ENCODE assay signal across 7 cellular contexts in the genomic region with DNA sequence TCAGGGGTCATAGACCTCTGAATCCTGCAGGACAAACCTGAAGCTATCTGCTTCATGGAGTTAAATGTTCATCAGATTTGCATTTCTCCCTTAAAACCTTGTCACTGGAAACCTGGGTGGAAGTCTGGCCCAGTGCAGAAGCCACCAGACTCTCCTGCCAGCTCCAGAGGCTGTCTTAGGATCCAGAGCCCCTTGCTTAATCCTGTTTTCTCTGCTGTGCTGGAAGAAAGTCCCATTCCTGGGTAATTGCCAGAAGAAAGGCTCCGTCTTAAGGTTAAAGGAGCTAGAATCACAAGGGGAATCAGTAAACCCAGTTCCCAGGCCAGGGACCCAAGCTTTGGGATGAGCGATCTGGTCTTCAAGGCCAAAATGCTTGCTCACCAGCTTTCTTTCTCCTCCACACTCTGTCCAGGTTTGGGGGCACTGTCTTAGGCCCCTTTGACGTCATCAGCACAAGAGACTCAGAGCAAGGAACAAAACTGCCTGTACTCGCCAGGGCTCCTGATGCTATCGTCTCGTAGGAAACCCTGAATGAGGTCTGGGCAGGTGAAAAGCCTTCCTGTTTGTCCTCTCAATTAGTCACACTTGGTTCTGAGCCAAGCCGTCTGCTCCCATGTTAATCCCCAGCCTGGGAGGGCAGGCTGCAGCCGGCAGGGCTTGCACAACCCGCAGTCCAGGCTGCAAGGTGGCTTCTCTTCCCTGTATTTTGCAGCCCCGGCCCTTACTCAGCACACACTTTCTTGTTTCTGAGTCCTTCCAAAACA.
DNase-seq lines count a peak whose midpoint lies in the region; ATAC-seq and TF ChIP-seq lines count a peak whose summit lies in the region.
"Not testable (repeated sequence)": the region's sequence is repeated elsewhere in the genome, so short reads cannot be mapped to it uniquely, and the experiment has no call there.

No MANE protein-coding gene starts in this region.

- not testable (repeated sequence) for H3K27me3 ChIP-seq in Panc1 (ENCODE audit: control insufficient read depth, insufficient read depth, low read length); mammary epithelial cell (ENCODE audit: insufficient read depth, low read length); lung (ENCODE audit: control insufficient read depth, insufficient read depth); gastrocnemius medialis

- not testable (repeated sequence) for H3K9me3 ChIP-seq in Panc1 (ENCODE audit: control insufficient read depth, insufficient read depth, low read depth, low read length); mammary epithelial cell (replicated peaks; ENCODE audit: insufficient read depth, low read length); lung (ENCODE audit: control insufficient read depth in 2 of 2, insufficient read depth in 1 of 2, low read length in 1 of 2); gastrocnemius medialis

- BruUV-seq in Calu3 (replicated peaks; lab: Mats Ljungman, UMichigan) (TSS peak; percentile 98), mammary epithelial cell (replicated peaks; lab: Mats Ljungman, UMichigan) (TSS peak; percentile 80)
- not testable (repeated sequence) for BruUV-seq in Panc1 (replicated peaks; lab: Mats Ljungman, UMichigan)

- not testable (repeated sequence) for H3K4me2 ChIP-seq in mammary epithelial cell (ENCODE audit: insufficient read depth, low read depth, low read length)

- intact Hi-C loops in Calu3 (cut with micrococcal nuclease; ENCODE audit: unreplicated experiment); Panc1 (cut with micrococcal nuclease; ENCODE audit: unreplicated experiment); mammary epithelial cell (cut with micrococcal nuclease); Right ventricle myocardium superior (cut with DNase I); left colon (cut with DNase I, micrococcal nuclease); gastrocnemius medialis (cut with DNase I; ENCODE audit: low total_unique reads): not testable (repeated sequence)

- H3K27ac ChIP-seq in Panc1 (ENCODE audit: low read length); mammary epithelial cell (ENCODE audit: insufficient read depth, low read depth, low read length); lung (ENCODE audit: low read depth in 1 of 2, low read length in 1 of 2); gastrocnemius medialis: not testable (repeated sequence)

- not testable (repeated sequence) for H3K4me1 ChIP-seq in Panc1 (ENCODE audit: control insufficient read depth, insufficient read depth, low read length); mammary epithelial cell (ENCODE audit: insufficient read depth, low read length); lung (ENCODE audit: control insufficient read depth in 2 of 2, insufficient read depth in 2 of 2, low read length in 2 of 2); gastrocnemius medialis

- not testable (repeated sequence) for H3K27ac Mint-ChIP-seq in Calu3 (ENCODE audit: unreplicated experiment)

- not testable (repeated sequence) for H3K27me3 Mint-ChIP-seq in Calu3 (ENCODE audit: unreplicated experiment)

- not testable (repeated sequence) for TF ChIP-seq CTCF in Calu3 (IDR thresholded peaks at IDR 0.05; ENCODE audit: unreplicated experiment); Panc1 (IDR thresholded peaks at IDR 0.05); mammary epithelial cell (conservative IDR thresholded peaks at IDR 0.05 in 1 of 2, IDR thresholded peaks at IDR 0.05 in 1 of 2; ENCODE audit: extremely low read depth in 1 of 2, insufficient read depth in 1 of 2, low read depth in 1 of 2, low read length in 2 of 2); lung (IDR thresholded peaks at IDR 0.05; ENCODE audit: control extremely low read depth, extremely low read depth); gastrocnemius medialis (IDR thresholded peaks at IDR 0.05 in 4 of 5, conservative IDR thresholded peaks at IDR 0.05 in 1 of 5)

- dilution Hi-C loops in mammary epithelial cell (cut with HindIII; ENCODE audit: low sequenced_read_pairs) = not testable (repeated sequence)

- POLR2A ChIA-PET in Panc1 (lab: Charles Lee) = not testable (repeated sequence)

- H3K36me3 ChIP-seq in Panc1 (ENCODE audit: control insufficient read depth, insufficient read depth, low read length); mammary epithelial cell (ENCODE audit: insufficient read depth, low read length); lung (ENCODE audit: control insufficient read depth in 2 of 2, insufficient read depth in 2 of 2, low read length in 2 of 2); gastrocnemius medialis: not testable (repeated sequence)

- H3K4me3 Mint-ChIP-seq in Calu3 (ENCODE audit: low read depth, unreplicated experiment) = not testable (repeated sequence)

- not testable (repeated sequence) for H4K20me1 ChIP-seq in mammary epithelial cell (ENCODE audit: insufficient read depth, low read length)

- ATAC-seq in Panc1 (peak; percentile 87), Right ventricle myocardium superior (ENCODE audit: poor library complexity) (peak; percentile 90), left colon (peak; percentile 78), lung (ENCODE audit: insufficient read depth, low FRiP score) (peak; percentile 61), gastrocnemius medialis (peak; percentile 95 to 96)

- no CpG with 5 or more reads among the region's 10 CpGs for WGBS in mammary epithelial cell (ENCODE audit: low coverage, missing lambda C conversion rate)
- no CpG with 5 or more reads among the region's 10 CpGs for WGBS in lung, 2 donors

- not testable (repeated sequence) for H3K9ac ChIP-seq in mammary epithelial cell (ENCODE audit: insufficient read depth, low read length)

- not testable (repeated sequence) for H3K79me2 ChIP-seq in mammary epithelial cell (ENCODE audit: insufficient read depth, low read length)

- H3K9me3 Mint-ChIP-seq in Calu3 (ENCODE audit: low read depth, unreplicated experiment) = not testable (repeated sequence)

- H3K4me1 Mint-ChIP-seq in Calu3 (ENCODE audit: low read depth, unreplicated experiment) = not testable (repeated sequence)

- CTCF ChIA-PET in Calu3 (lab: Charles Lee); Panc1 (lab: Charles Lee); mammary epithelial cell (lab: Charles Lee; ENCODE audit: low non-redundant PET): not testable (repeated sequence)

- H3K36me3 Mint-ChIP-seq in Calu3 (ENCODE audit: insufficient read depth, unreplicated experiment) = not testable (repeated sequence)

- not testable (repeated sequence) for H3K4me3 ChIP-seq in Panc1 (ENCODE audit: low read depth in 2 of 2, low read length in 2 of 2); mammary epithelial cell (replicated peaks in 1 of 3; ENCODE audit: insufficient read depth in 1 of 3, low read depth in 2 of 3, low read length in 3 of 3); lung; gastrocnemius medialis

- H2AFZ ChIP-seq in mammary epithelial cell (ENCODE audit: low read depth, low read length) = not testable (repeated sequence)

- not testable (repeated sequence) for DNase-seq in Calu3; Panc1 (ENCODE audit: low read depth, low spot score); mammary epithelial cell; Right ventricle myocardium superior; left colon; lung (ENCODE audit: low spot score); gastrocnemius medialis

- in situ Hi-C loops in Panc1 (cut with HindIII; ENCODE audit: low pct_unique_long_range_greater_than_20kb, low sequenced_read_pairs); mammary epithelial cell (cut with MboI; ENCODE audit: low sequenced_read_pairs in 2 of 2); gastrocnemius medialis (cut with MboI; ENCODE audit: low sequenced_read_pairs in 4 of 4): not testable (repeated sequence)

- not testable (repeated sequence) for TF ChIP-seq POLR2A in gastrocnemius medialis (IDR thresholded peaks at IDR 0.05)
